Comparison of ENCODE assay signal across 26 cellular contexts in genomic region chr10:53476650-53477312, GRCh38.
"Had no signal": no experiment of that assay in that cellular context is flagged by ENCODE, and none has a peak within 500 bp of the region (broad histone marks: within the 10 kb centered on the region; RNA-seq: fewer than 3 reads in every experiment).

No MANE protein-coding gene starts in this region.

- H3K27me3 ChIP-seq: SJCRH30 had no signal

- DNase-seq: activated CD4-positive, alpha-beta memory T cell treated with anti-CD3 and anti-CD28 coated beads, Interleukin-2, amount 10 ng/mL, durations not matched to agents 7 days and 5 days; activated CD4-positive, alpha-beta T cell treated with anti-CD3 and anti-CD28 coated beads for 36 hours; activated CD4-positive, alpha-beta T cell treated with anti-CD3 and anti-CD28 coated beads, Interleukin-2, amount 50 U/mL, for 1 hour; activated gamma-delta T cell treated with Interleukin-2 at 50 U/mL for 16 hours; activated naive CD4-positive, alpha-beta T cell treated with anti-CD3 and anti-CD28 coated beads, Interleukin-2, amount 10 ng/mL, durations not matched to agents 7 days and 5 days; activated naive CD8-positive, alpha-beta T cell treated with anti-CD3 and anti-CD28 coated beads for 36 hours; activated T-cell treated with anti-CD3 and anti-CD28 coated beads for 4 hours; activated T-cell treated with anti-CD3 and anti-CD28 coated beads, Interleukin-2, amount 50 U/mL, for 72 hours; anterior cingulate cortex; caudate nucleus; NCI-H1092 treated with DMSO at 0.1 percent for 48 hours; NCI-H1417 treated with DMSO at 0.1 percent for 48 hours; NCI-H1694; NCI-H2029; NCI-H2107; NCI-H2171 treated with DMSO at 0.1 percent for 48 hours; NCI-H510A; NCI-H526 treated with DMSO at 0.1 percent for 48 hours; NCI-H82; RPMI8226; SJCRH30; SK-N-SH; T-helper 1 cell had no signal

- H3K27ac ChIP-seq: SJCRH30, VCaP had no signal

- H3K9me3 ChIP-seq: SJCRH30, SK-N-SH had no signal

- H3K4me2 ChIP-seq: SK-N-SH had no signal

- H3K9ac ChIP-seq: SK-N-SH had no signal

- ATAC-seq: activated CD4-positive, alpha-beta T cell treated with anti-CD3 and anti-CD28 coated beads for 36 hours; activated T-cell treated with anti-CD3 and anti-CD28 coated beads, Interleukin-2, amount 50 U/mL, for 72 hours; Panc1; Right ventricle myocardium inferior had no signal

- H3K4me3 ChIP-seq: SJCRH30 had no signal

- H3K36me3 ChIP-seq: SJCRH30 had no signal

- H3K4me1 ChIP-seq: SJCRH30 had no signal
